17 cellular contexts compared by ENCODE assay signal in genomic region chr1:86778510-86779218, GRCh38.
DNase-seq lines count a peak whose midpoint lies in the region; FAIRE-seq and TF ChIP-seq lines count a peak whose summit lies in the region.
"Had no signal": no experiment of that assay in that cellular context is flagged by ENCODE, and none has a peak within 500 bp of the region (broad histone marks: within the 10 kb centered on the region; RNA-seq: fewer than 3 reads in every experiment).

No MANE protein-coding gene starts in this region.

- H3K27ac ChIP-seq in astrocyte (ENCODE audit: low read depth, low read length), result peak overlapping the region; percentile 70
- H3K27ac ChIP-seq: hepatocyte, thyroid gland, WERI-Rb-1 had no signal

- no peaks in the 10 kb centered on the region for H3F3A ChIP-seq in Loucy (ENCODE audit: low read depth)

- CTCF ChIA-PET in Caco-2 (lab: Charles Lee), result no interaction called here
- CTCF ChIA-PET in GM10248 (lab: Yijun Ruan, JAX), result interaction anchor here (1.3 to 1.4 kb wide), 2 partner anchors 10 to 20 kb away, joined by 3 to 4 read pairs; no protein-coding TSS in a partner anchor

- H3K4me2 ChIP-seq in Loucy (ENCODE audit: low read depth, low read length, poor library complexity, severe bottlenecking) (no peak overlapping the region), astrocyte (ENCODE audit: low read length) (peak overlapping the region; percentile 21)
- H3K4me2 ChIP-seq: hepatocyte had no signal

- no peak overlapping the region for H3K9ac ChIP-seq in Loucy (ENCODE audit: low read depth, low read length, poor library complexity, severe bottlenecking)
- H3K9ac ChIP-seq in astrocyte (ENCODE audit: low read length), result no peak overlapping the region

- H3K27me3 Mint-ChIP-seq in Caco-2 (ENCODE audit: insufficient read depth, unreplicated experiment), result no peaks in the 10 kb centered on the region
- no peaks in the 10 kb centered on the region for H3K27me3 Mint-ChIP-seq in astrocyte (ENCODE audit: low read depth, unreplicated experiment)
- no peaks in the 10 kb centered on the region for H3K27me3 Mint-ChIP-seq in activated T-helper 2 cell treated with anti-CD3 and anti-CD28 coated beads, Interferon-gamma antibody, Interleukin-2, Interleukin-4, amounts not matched to agents 10 μg/mL and 5 μg/mL and 100 μg/mL, durations not matched to agents 14 hours and 24 hours and 36 hours (ENCODE audit: low read depth)

- FAIRE-seq in astrocyte (lab: Jason Lieb, UNC), result no peak
- FAIRE-seq: GM12892 had no signal

- H3K9me2 ChIP-seq in Loucy (replicated peaks; ENCODE audit: low read depth, low read length), result no peaks in the 10 kb centered on the region

- intact Hi-C loops in Caco-2 (cut with micrococcal nuclease; ENCODE audit: unreplicated experiment), result no loop called here
- intact Hi-C loops in activated T-helper 2 cell treated with anti-CD3 and anti-CD28 coated beads, Interferon-gamma antibody, Interleukin-2, Interleukin-4, amounts not matched to agents 10 μg/mL and 5 μg/mL and 100 μg/mL, durations not matched to agents 14 hours and 24 hours and 36 hours (cut with micrococcal nuclease), result loop anchor here (10.0 kb wide), 1 partner anchor 216 kb away; no protein-coding TSS in a partner anchor

- H3K4me3 Mint-ChIP-seq in Caco-2 (ENCODE audit: unreplicated experiment) (no peak overlapping the region), astrocyte (ENCODE audit: unreplicated experiment) (no peak overlapping the region)
- H3K4me3 Mint-ChIP-seq in activated T-helper 2 cell treated with anti-CD3 and anti-CD28 coated beads, Interferon-gamma antibody, Interleukin-2, Interleukin-4, amounts not matched to agents 10 μg/mL and 5 μg/mL and 100 μg/mL, durations not matched to agents 14 hours and 24 hours and 36 hours (ENCODE audit: low read depth), result no peak overlapping the region
- H3K4me3 Mint-ChIP-seq: naive thymus-derived CD4-positive, alpha-beta T cell had no signal

- POLR2A ChIA-PET in Caco-2 (lab: Charles Lee), result no interaction called here
- POLR2A ChIA-PET in GM10248 (lab: Yijun Ruan, JAX), result no interaction called here

- H3K79me2 ChIP-seq in Loucy (ENCODE audit: insufficient read depth, low read length) (no peaks in the 10 kb centered on the region), astrocyte (ENCODE audit: insufficient read depth, low read length) (no peaks in the 10 kb centered on the region)
- H3K79me2 ChIP-seq: hepatocyte had no signal

- H3K4me3 ChIP-seq in Caco-2 (ENCODE audit: low read depth, low read length) (no peak overlapping the region), Loucy (ENCODE audit: low read length, poor library complexity, severe bottlenecking) (no peak overlapping the region), astrocyte (ENCODE audit: insufficient read depth, low read depth, low read length) (no peak overlapping the region)
- H3K4me3 ChIP-seq: hepatocyte, thyroid gland had no signal

- DNase-seq in Caco-2 (no peak), astrocyte (ENCODE audit: low read depth) (peak; percentile 82), kidney glomerular epithelial cell (lab: John Stamatoyannopoulos, UW) (peak; percentile 44), NCI-H2171 (lab: John Stamatoyannopoulos, UW) (no peak), NCI-H1417 (lab: John Stamatoyannopoulos, UW) (no peak), GM10248 (ENCODE audit: extremely low spot score) (no peak)
- DNase-seq in activated T-helper 2 cell treated with anti-CD3 and anti-CD28 coated beads, Interferon-gamma antibody, Interleukin-2, Interleukin-4, amounts not matched to agents 10 μg/mL and 5 μg/mL and 100 μg/mL, durations not matched to agents 14 hours and 24 hours and 36 hours (ENCODE audit: low spot score), result no peak
- DNase-seq: activated CD8-positive, alpha-beta memory T cell treated with anti-CD3 and anti-CD28 coated beads for 24 hours; cerebellar nuclear complex; DND-41; left ventricle myocardium superior; naive thymus-derived CD4-positive, alpha-beta T cell; WERI-Rb-1 had no signal

- H3K9me3 ChIP-seq in Caco-2 (no peaks in the 10 kb centered on the region), Loucy (ENCODE audit: insufficient read depth, low read depth, low read length) (no peaks in the 10 kb centered on the region), astrocyte (ENCODE audit: insufficient read depth, low read depth, low read length) (no peaks in the 10 kb centered on the region)
- H3K9me3 ChIP-seq: thyroid gland had no signal

- H4K20me1 ChIP-seq in Loucy (ENCODE audit: insufficient read depth, low read length, poor library complexity, severe bottlenecking) (no peaks in the 10 kb centered on the region), astrocyte (ENCODE audit: insufficient read depth, low read length) (no peaks in the 10 kb centered on the region)

- no peaks in the 10 kb centered on the region for H3K27me3 ChIP-seq in Caco-2 (replicated peaks; ENCODE audit: control insufficient read depth, insufficient read depth, low read length)
- no peaks in the 10 kb centered on the region for H3K27me3 ChIP-seq in Loucy (ENCODE audit: insufficient read depth, low read length, poor library complexity, severe bottlenecking)
- no peaks in the 10 kb centered on the region for H3K27me3 ChIP-seq in astrocyte (ENCODE audit: insufficient read depth, low read length)
- H3K27me3 ChIP-seq: hepatocyte, thyroid gland had no signal

- H2AFZ ChIP-seq in Loucy (ENCODE audit: low read length), result peak overlapping the region; percentile 58; the same call in 1 of the 2 replicates
- no peak overlapping the region for H2AFZ ChIP-seq in astrocyte (ENCODE audit: low read depth, low read length)
- H2AFZ ChIP-seq: hepatocyte had no signal

- BruUV-seq in Caco-2 (replicated peaks; lab: Mats Ljungman, UMichigan), result no TSS peak

- peaks cover 39% of the 10 kb centered on the region for H3K4me1 ChIP-seq in Caco-2
- peaks cover 13% of the 10 kb centered on the region for H3K4me1 ChIP-seq in Loucy (ENCODE audit: insufficient read depth, low read length, poor library complexity, severe bottlenecking)
- peaks cover 33% of the 10 kb centered on the region for H3K4me1 ChIP-seq in astrocyte (ENCODE audit: insufficient read depth, low read length)

- TF ChIP-seq CTCF in Caco-2 (IDR thresholded peaks at IDR 0.05; ENCODE audit: insufficient read depth in 1 of 2, low read depth in 1 of 2, low read length in 1 of 2, severe bottlenecking in 1 of 2, unreplicated experiment in 1 of 2), result no peak
- TF ChIP-seq CTCF in Loucy (conservative IDR thresholded peaks at IDR 0.05; ENCODE audit: low read length), result no peak
- TF ChIP-seq CTCF in astrocyte (IDR thresholded peaks at IDR 0.05; ENCODE audit: insufficient read depth, low read depth, low read length), result no peak
- no peak for TF ChIP-seq CTCF in GM10248 (IDR thresholded peaks at IDR 0.05; ENCODE audit: control extremely low read depth, extremely low read depth, low read depth, missing control alignments)

- peaks cover 37% of the 10 kb centered on the region for H3K4me1 Mint-ChIP-seq in Caco-2 (ENCODE audit: low read depth, unreplicated experiment)
- peaks cover 41% of the 10 kb centered on the region for H3K4me1 Mint-ChIP-seq in astrocyte (ENCODE audit: low read depth, unreplicated experiment)
- peaks cover 16% of the 10 kb centered on the region for H3K4me1 Mint-ChIP-seq in activated T-helper 2 cell treated with anti-CD3 and anti-CD28 coated beads, Interferon-gamma antibody, Interleukin-2, Interleukin-4, amounts not matched to agents 10 μg/mL and 5 μg/mL and 100 μg/mL, durations not matched to agents 14 hours and 24 hours and 36 hours (ENCODE audit: low read depth)

- H3K9me3 Mint-ChIP-seq in Caco-2 (ENCODE audit: unreplicated experiment), result no peaks in the 10 kb centered on the region
- no peaks in the 10 kb centered on the region for H3K9me3 Mint-ChIP-seq in astrocyte (ENCODE audit: unreplicated experiment)
- H3K9me3 Mint-ChIP-seq in activated T-helper 2 cell treated with anti-CD3 and anti-CD28 coated beads, Interferon-gamma antibody, Interleukin-2, Interleukin-4, amounts not matched to agents 10 μg/mL and 5 μg/mL and 100 μg/mL, durations not matched to agents 14 hours and 24 hours and 36 hours, result no peaks in the 10 kb centered on the region

- H3K36me3 Mint-ChIP-seq in Caco-2 (ENCODE audit: insufficient read depth, unreplicated experiment) (peaks cover 13% of the 10 kb centered on the region), astrocyte (ENCODE audit: low read depth, unreplicated experiment) (no peaks in the 10 kb centered on the region)
- H3K36me3 Mint-ChIP-seq in activated T-helper 2 cell treated with anti-CD3 and anti-CD28 coated beads, Interferon-gamma antibody, Interleukin-2, Interleukin-4, amounts not matched to agents 10 μg/mL and 5 μg/mL and 100 μg/mL, durations not matched to agents 14 hours and 24 hours and 36 hours (ENCODE audit: low read depth), result no peaks in the 10 kb centered on the region

- peak overlapping the region; percentile 42 for H3K27ac Mint-ChIP-seq in Caco-2 (ENCODE audit: unreplicated experiment)
- H3K27ac Mint-ChIP-seq in astrocyte (ENCODE audit: unreplicated experiment), result no peak overlapping the region
- H3K27ac Mint-ChIP-seq in activated T-helper 2 cell treated with anti-CD3 and anti-CD28 coated beads, Interferon-gamma antibody, Interleukin-2, Interleukin-4, amounts not matched to agents 10 μg/mL and 5 μg/mL and 100 μg/mL, durations not matched to agents 14 hours and 24 hours and 36 hours, result no peak overlapping the region

- H3K36me3 ChIP-seq in Caco-2 (ENCODE audit: control insufficient read depth, insufficient read depth, low read length) (no peaks in the 10 kb centered on the region), Loucy (ENCODE audit: insufficient read depth, low read length) (no peaks in the 10 kb centered on the region), astrocyte (ENCODE audit: insufficient read depth, low read length) (no peaks in the 10 kb centered on the region)
- H3K36me3 ChIP-seq: thyroid gland, WERI-Rb-1 had no signal

Comparison
In these comparisons a context has a peak if more than half of its experiments do, and no peak if none do; other contexts are left out.
1. DNase-seq: peak in astrocyte (single experiment) and kidney glomerular epithelial cell (single experiment); none in Caco-2 (0 of 2), NCI-H2171 (single experiment), NCI-H1417 (0 of 3), GM10248 (single experiment) and activated T-helper 2 cell treated with anti-CD3 and anti-CD28 coated beads, Interferon-gamma antibody, Interleukin-2, Interleukin-4, amounts not matched to agents 10 μg/mL and 5 μg/mL and 100 μg/mL, durations not matched to agents 14 hours and 24 hours and 36 hours (single experiment).